ENCODE assay signal across 8 cellular contexts in the genomic region with DNA sequence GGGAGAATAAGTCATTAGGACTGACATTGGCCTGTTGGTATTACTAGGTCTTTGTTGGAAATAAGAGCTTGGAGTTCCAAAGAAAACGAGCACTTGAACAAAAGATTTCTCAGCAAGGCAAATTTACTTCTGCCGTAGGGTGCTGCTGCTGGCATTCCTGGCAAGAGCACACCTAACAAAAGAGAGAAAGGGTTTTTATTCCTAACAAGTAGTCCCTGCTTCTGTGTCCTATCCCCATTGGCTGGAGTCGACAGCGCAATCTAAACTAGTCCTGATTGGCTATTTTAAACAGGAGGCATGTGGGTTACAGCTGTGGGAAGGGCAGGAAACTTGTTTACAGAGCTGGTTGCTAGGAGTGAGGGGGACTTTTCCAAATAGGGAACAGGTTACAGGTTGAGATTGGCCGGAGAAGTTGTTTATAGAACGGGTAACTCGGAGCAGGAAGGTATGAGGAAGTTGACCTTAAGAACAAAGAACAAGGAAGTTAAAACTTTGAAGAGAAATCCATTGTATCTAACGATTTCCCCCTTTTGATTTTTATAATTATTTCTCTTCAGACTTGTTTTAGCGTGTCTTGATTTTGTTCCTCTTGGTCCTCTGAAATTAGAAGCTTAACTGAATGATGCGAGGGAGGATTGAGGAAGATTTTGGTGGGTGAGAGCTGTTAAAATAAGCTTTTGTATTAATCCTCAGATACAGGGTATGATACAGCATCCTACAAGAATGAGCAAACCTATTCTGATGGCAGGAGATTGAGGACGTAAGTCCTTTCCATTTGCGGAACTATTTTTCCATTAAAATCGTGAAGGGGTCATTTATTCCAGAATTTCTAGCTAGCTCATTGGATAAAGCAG. TPM values are rescaled to one million over a fixed set of nuclear protein-coding genes. Genes with fewer than 3 reads are reported as not detected.
DNase-seq lines count a peak whose midpoint lies in the region; ATAC-seq and TF ChIP-seq lines count a peak whose summit lies in the region.

No MANE protein-coding gene starts in this region.

- no peak overlapping the region for H2AK5ac ChIP-seq in mesenchymal stem cell (ENCODE audit: low read length, severe bottlenecking)

- H3K14ac ChIP-seq in mesenchymal stem cell (ENCODE audit: low read length in 2 of 2) = no peak overlapping the region

- no peak overlapping the region for H3K27ac ChIP-seq in CD8-positive, alpha-beta T cell (ENCODE audit: low read depth, low read length)
- H3K27ac ChIP-seq in KMS-11 (peak overlapping the region; percentile 78; the same call in 1 of the 2 replicates), mesenchymal stem cell (ENCODE audit: low read length, poor library complexity, severe bottlenecking) (peak overlapping the region; percentile 50), substantia nigra (ENCODE audit: low read depth, low read length, poor library complexity, severe bottlenecking) (no peak overlapping the region)

- peaks cover 61% of the 10 kb centered on the region for H4K20me1 ChIP-seq in KMS-11 (ENCODE audit: insufficient read depth)

- no peak overlapping the region for H3K9ac ChIP-seq in KMS-11
- H3K9ac ChIP-seq in adipocyte (ENCODE audit: low read length) = peak overlapping the region; percentile 100
- H3K9ac ChIP-seq in mesenchymal stem cell (ENCODE audit: low read length) = peak overlapping the region; percentile 99

- H3K27me3 ChIP-seq in CD8-positive, alpha-beta T cell (ENCODE audit: insufficient read depth, low read length) = no peaks in the 10 kb centered on the region
- H3K27me3 ChIP-seq in KMS-11 (ENCODE audit: insufficient read depth, low read depth) (no peaks in the 10 kb centered on the region), adipocyte (replicated peaks; ENCODE audit: control insufficient read depth, insufficient read depth, low read length) (no peaks in the 10 kb centered on the region), mesenchymal stem cell (ENCODE audit: control insufficient read depth in 1 of 2, insufficient read depth in 1 of 2, low read length in 2 of 2) (no peaks in the 10 kb centered on the region)

- H3K4ac ChIP-seq in mesenchymal stem cell (ENCODE audit: low read depth in 1 of 2, low read length in 2 of 2) = no peak overlapping the region

- peaks cover 56% of the 10 kb centered on the region for H3K4me1 ChIP-seq in CD8-positive, alpha-beta T cell (ENCODE audit: insufficient read depth, low read length)
- H3K4me1 ChIP-seq in KMS-11 (ENCODE audit: low read depth, poor library complexity, severe bottlenecking) (peaks cover 56% of the 10 kb centered on the region), adipocyte (ENCODE audit: control insufficient read depth, insufficient read depth, low read length) (peaks cover 69% of the 10 kb centered on the region), mesenchymal stem cell (ENCODE audit: control insufficient read depth, insufficient read depth, low read depth, low read length) (peaks cover 12% of the 10 kb centered on the region)

- intact Hi-C loops in CD8-positive, alpha-beta T cell (cut with DNase I, micrococcal nuclease) = no loop called here

- H3K4me2 ChIP-seq in KMS-11 (peak overlapping the region; percentile 62), mesenchymal stem cell (ENCODE audit: low read length, poor library complexity, severe bottlenecking) (peak overlapping the region; percentile 38)

- WGBS in mesenchymal stem cell = 27% methylated on average over 12 of the region's 13 CpGs

- H2AFZ ChIP-seq in KMS-11 (ENCODE audit: low read depth) = no peak overlapping the region
- no peak overlapping the region for H2AFZ ChIP-seq in mesenchymal stem cell (ENCODE audit: low read depth, low read length)

- CTCF ChIA-PET in CD8-positive, alpha-beta T cell (lab: Charles Lee) = interaction anchor here (1.1 to 2.4 kb wide), 4 partner anchors 10 to 53 kb away, joined by 3 to 10 read pairs (median 3); no protein-coding TSS in a partner anchor

- no peak overlapping the region for H2BK12ac ChIP-seq in mesenchymal stem cell (ENCODE audit: low read length in 2 of 2)

- POLR2A ChIA-PET in CD8-positive, alpha-beta T cell (lab: Charles Lee) = interaction anchor here (1.1 to 4.4 kb wide), 5 partner anchors 10 to 37 kb away, joined by 3 to 35 read pairs (median 4); no protein-coding TSS in a partner anchor

- H3K36me3 ChIP-seq in CD8-positive, alpha-beta T cell (ENCODE audit: insufficient read depth, low read length) = peaks cover 65% of the 10 kb centered on the region
- peaks cover 72% of the 10 kb centered on the region for H3K36me3 ChIP-seq in KMS-11 (ENCODE audit: insufficient read depth)
- H3K36me3 ChIP-seq in adipocyte (ENCODE audit: control insufficient read depth, insufficient read depth, low read length, severe bottlenecking) = peaks cover 73% of the 10 kb centered on the region
- H3K36me3 ChIP-seq in mesenchymal stem cell (ENCODE audit: control insufficient read depth in 1 of 2, insufficient read depth in 2 of 2, low read depth in 1 of 2, low read length in 2 of 2) = peaks cover 31 to 73% of the 10 kb centered on the region in 2 experiments

- peak overlapping the region; percentile 24 for H3K4me3 Mint-ChIP-seq in CD8-positive, alpha-beta T cell

- ATAC-seq in CD8-positive, alpha-beta T cell = no peak
- no peak for ATAC-seq in GM18907 (IDR thresholded peaks at IDR 0.05; ENCODE audit: unreplicated experiment)

- peak overlapping the region in 1 of 2 experiments; percentile 7 for H3K18ac ChIP-seq in mesenchymal stem cell (ENCODE audit: low read depth in 1 of 2, low read length in 2 of 2)

- TF ChIP-seq CTCF in CD8-positive, alpha-beta T cell (IDR thresholded peaks at IDR 0.05) = no peak
- no peak for TF ChIP-seq CTCF in KMS-11 (conservative IDR thresholded peaks at IDR 0.05; ENCODE audit: low read depth, low read length)

- DNase-seq in CD8-positive, alpha-beta T cell = no peak
- no peak for DNase-seq in adipocyte (ENCODE audit: low read depth)
- peak; percentile 92 for DNase-seq in mesenchymal stem cell
- DNase-seq in NCI-H146 (lab: John Stamatoyannopoulos, UW) = no peak
- DNase-seq in OCI-M2 (lab: John Stamatoyannopoulos, UW; ENCODE audit: unreplicated experiment) = no peak
- DNase-seq in substantia nigra (lab: John Stamatoyannopoulos, UW) = no peak

- peaks cover 87% of the 10 kb centered on the region for H3K79me2 ChIP-seq in KMS-11 (ENCODE audit: insufficient read depth, low read depth)

- H4K8ac ChIP-seq in mesenchymal stem cell (ENCODE audit: low read length) = no peak overlapping the region

- H3K27me3 Mint-ChIP-seq in CD8-positive, alpha-beta T cell (ENCODE audit: low read depth) = no peaks in the 10 kb centered on the region

- H3K9me3 ChIP-seq in CD8-positive, alpha-beta T cell (ENCODE audit: low read length) = peaks cover 40% of the 10 kb centered on the region
- H3K9me3 ChIP-seq in adipocyte (ENCODE audit: control insufficient read depth, low read length) (peaks cover 14% of the 10 kb centered on the region), mesenchymal stem cell (ENCODE audit: control insufficient read depth, low read length) (peaks cover 21% of the 10 kb centered on the region)

- peaks cover 70% of the 10 kb centered on the region for H3K4me1 Mint-ChIP-seq in CD8-positive, alpha-beta T cell (ENCODE audit: low read depth)

- H3K27ac Mint-ChIP-seq in CD8-positive, alpha-beta T cell = peak overlapping the region; percentile 39

- H2BK5ac ChIP-seq in mesenchymal stem cell (ENCODE audit: low read depth, low read length, poor library complexity, severe bottlenecking) = no peak overlapping the region

- H3K4me3 ChIP-seq in CD8-positive, alpha-beta T cell (ENCODE audit: low read depth, low read length) = peak overlapping the region; percentile 5
- H3K4me3 ChIP-seq in KMS-11 (IDR thresholded peaks at IDR 0.05; ENCODE audit: insufficient read depth, low read depth, low read length) (no peak overlapping the region), adipocyte (ENCODE audit: low read length) (peak overlapping the region; percentile 99), mesenchymal stem cell (ENCODE audit: insufficient read depth in 1 of 2, low read depth in 1 of 2, low read length in 2 of 2) (peak overlapping the region in 1 of 2 experiments; percentile 99)

- peaks cover 92% of the 10 kb centered on the region for H3K36me3 Mint-ChIP-seq in CD8-positive, alpha-beta T cell

- H2BK15ac ChIP-seq in mesenchymal stem cell (ENCODE audit: low read depth, poor library complexity, severe bottlenecking) = no peak overlapping the region

- H3K79me1 ChIP-seq in mesenchymal stem cell (replicated peaks; ENCODE audit: low read length, poor library complexity, severe bottlenecking) = no peaks in the 10 kb centered on the region

- no peak overlapping the region for H4K91ac ChIP-seq in mesenchymal stem cell (ENCODE audit: low read length)

- peaks cover 52% of the 10 kb centered on the region for H3K9me3 Mint-ChIP-seq in CD8-positive, alpha-beta T cell

- H3K23ac ChIP-seq in mesenchymal stem cell (ENCODE audit: low read length in 2 of 2) = no peak overlapping the region

- H2BK120ac ChIP-seq in mesenchymal stem cell (ENCODE audit: low read depth, low read length) = no peak overlapping the region

RNA-seq across cellular contexts. Expression of gene ZNFX1, which starts 3.4 kb away (rescaled TPM):
- 10 to 100 TPM; 53.8 to 55.0 TPM for total RNA-seq in CD8-positive, alpha-beta T cell
- polyA plus RNA-seq in mesenchymal stem cell (2013, experiment 1 of 2) = 13.4 TPM
- 12.3 TPM for polyA plus RNA-seq in mesenchymal stem cell (2013, experiment 2 of 2)

Comparison
In these comparisons a context has a peak if more than half of its experiments do, and no peak if none do; other contexts are left out.
1. H3K27ac ChIP-seq: peak in KMS-11 (single experiment) and mesenchymal stem cell (single experiment); none in CD8-positive, alpha-beta T cell (single experiment) and substantia nigra (single experiment).